1 cellular context compared by ENCODE assay signal in genomic region chr16:69311115-69311532, GRCh38.
A peak's percentile ranks its signal among the peaks of the same experiment; 100 is the strongest.
TF ChIP-seq lines count a peak whose summit lies in the region.

TSS of gene VPS4A (plus strand) at chr16:69311350. CDS start at chr16:69311512, 162 bp downstream.

TF ChIP-seq in HepG2, 621 proteins besides CTCF, POLR2A, EP300 and RAD21 (continued from another document and continues in another):
- no peak for TF ChIP-seq ZBTB40 (IDR thresholded peaks at IDR 0.05)
- TF ChIP-seq ZBTB40 (CRISPR knock-in tag; IDR thresholded peaks at IDR 0.05), result peak; percentile 32
- TF ChIP-seq ATF3 (CRISPR knock-in tag; IDR thresholded peaks at IDR 0.05), result peak; percentile 56; the same call in 1 of the 2 replicates
- peak; percentile 78 for TF ChIP-seq XRCC5 (optimal IDR thresholded peaks at IDR 0.05; ENCODE audit: low read length)
- no peak for TF ChIP-seq GZF1 (CRISPR knock-in tag; IDR thresholded peaks at IDR 0.05)
- TF ChIP-seq ZNF281 (CRISPR knock-in tag; IDR thresholded peaks at IDR 0.05; ENCODE audit: borderline replicate concordance), result no peak
- peak; percentile 92 for TF ChIP-seq ZNF776 (CRISPR knock-in tag; IDR thresholded peaks at IDR 0.05)
- TF ChIP-seq EED (CRISPR knock-in tag; IDR thresholded peaks at IDR 0.05), result no peak
- no peak for TF ChIP-seq HNF1B (CRISPR knock-in tag; IDR thresholded peaks at IDR 0.05)
- no peak for TF ChIP-seq ZNF414 (CRISPR knock-in tag; IDR thresholded peaks at IDR 0.05)
- TF ChIP-seq ZNF441 (CRISPR knock-in tag; IDR thresholded peaks at IDR 0.05; ENCODE audit: borderline replicate concordance), result no peak
- TF ChIP-seq ZBED4 (CRISPR knock-in tag; IDR thresholded peaks at IDR 0.05; ENCODE audit: borderline replicate concordance), result no peak; the same call in 1 of the 2 replicates
- no peak for TF ChIP-seq SMARCE1 (IDR thresholded peaks at IDR 0.05; ENCODE audit: borderline replicate concordance)
- TF ChIP-seq PBX2 (CRISPR knock-in tag; IDR thresholded peaks at IDR 0.05), result no peak
- no peak for TF ChIP-seq MZF1 (CRISPR knock-in tag; IDR thresholded peaks at IDR 0.05; ENCODE audit: borderline replicate concordance)
- TF ChIP-seq BCL6 (CRISPR knock-in tag; IDR thresholded peaks at IDR 0.05), result no peak; the same call in 1 of the 2 replicates
- no peak for TF ChIP-seq ZNF253 (CRISPR knock-in tag; IDR thresholded peaks at IDR 0.05; ENCODE audit: borderline replicate concordance)
- TF ChIP-seq ZBTB44 (CRISPR knock-in tag; IDR thresholded peaks at IDR 0.05), result no peak
- TF ChIP-seq NFIB (CRISPR knock-in tag; IDR thresholded peaks at IDR 0.05; ENCODE audit: borderline replicate concordance), result no peak
- TF ChIP-seq ZSCAN29 (CRISPR knock-in tag; conservative IDR thresholded peaks at IDR 0.05), result peak; percentile 30; the same call in 1 of the 2 replicates
- TF ChIP-seq ZNF75D (CRISPR knock-in tag; IDR thresholded peaks at IDR 0.05; ENCODE audit: borderline replicate concordance), result no peak
- TF ChIP-seq PITX1 (CRISPR knock-in tag; IDR thresholded peaks at IDR 0.05), result no peak
- peak; percentile 20 for TF ChIP-seq E2F5 (CRISPR knock-in tag; conservative IDR thresholded peaks at IDR 0.05)
- TF ChIP-seq ZNF552 (CRISPR knock-in tag; IDR thresholded peaks at IDR 0.05; ENCODE audit: borderline replicate concordance), result no peak
- TF ChIP-seq ZNF383 (CRISPR knock-in tag; IDR thresholded peaks at IDR 0.05; ENCODE audit: borderline replicate concordance), result no peak
- TF ChIP-seq NR1H2 (CRISPR knock-in tag; IDR thresholded peaks at IDR 0.05; ENCODE audit: borderline replicate concordance, low read depth), result no peak
- TF ChIP-seq ZNF513 (CRISPR knock-in tag; conservative IDR thresholded peaks at IDR 0.05), result 0 out of 2 replicates have a peak, but pooled peaks have one; percentile 65
- no peak for TF ChIP-seq SATB2 (CRISPR knock-in tag; IDR thresholded peaks at IDR 0.05)
- peak; percentile 47; the same call in 1 of the 2 replicates for TF ChIP-seq TOPORS (CRISPR knock-in tag; IDR thresholded peaks at IDR 0.05)
- TF ChIP-seq ZNF7 (CRISPR knock-in tag; IDR thresholded peaks at IDR 0.05), result no peak
- TF ChIP-seq NFYC (CRISPR knock-in tag; IDR thresholded peaks at IDR 0.05), result no peak
- peak; percentile 65 for TF ChIP-seq HCFC1 (IDR thresholded peaks at IDR 0.05; ENCODE audit: low read depth, low read length)
